Comparison of ENCODE assay signal across 8 cellular contexts in genomic region chr3:120742198-120743080, GRCh38. TPM values are rescaled to one million over a fixed set of nuclear protein-coding genes. Genes with fewer than 3 reads are reported as not detected.
DNase-seq lines count a peak whose midpoint lies in the region; ATAC-seq and TF ChIP-seq lines count a peak whose summit lies in the region.

GTF2E1 (plus strand) TSS chr3:120742744; CDS start chr3:120750553, 7,809 bp downstream.
RABL3 (minus strand) TSS chr3:120742516; CDS start chr3:120742507, 9 bp downstream.

- CTCF ChIA-PET in activated B cell treated with CpG ODN at 0.5 μM for 24 hours (lab: Charles Lee), result interaction anchor here (1.6 kb wide), 1 partner anchor 53 kb away, joined by 3 read pairs; no protein-coding TSS in a partner anchor

- H3K4me3 Mint-ChIP-seq in activated B cell treated with CpG ODN at 0.5 μM for 24 hours (peak within 1 kb of the TSS; percentile 96), immature natural killer cell (peak within 1 kb of the TSS; percentile 93 to 97 (median 95))

- DNase-seq in AG08395 (ENCODE audit: low spot score) (peak; percentile 99), NCI-H345 (lab: John Stamatoyannopoulos, UW) (peak; percentile 97), activated B cell treated with CpG ODN at 0.5 μM for 24 hours (peak; percentile 88), caudate nucleus (lab: John Stamatoyannopoulos, UW) (peak; percentile 84 to 100 (median 97)), immature natural killer cell (peak; percentile 97), smooth muscle cell of the brain vasculature (ENCODE audit: low read depth, low spot score) (peak; percentile 99)

- TF ChIP-seq POLR2A in GM18951 (IDR thresholded peaks at IDR 0.05; ENCODE audit: extremely low read depth, insufficient read depth, insufficient read length), result peak; percentile 70

- H3K36me3 Mint-ChIP-seq in activated B cell treated with CpG ODN at 0.5 μM for 24 hours (ENCODE audit: low read depth) (peaks cover 15% of the 10 kb centered on the region), immature natural killer cell (peaks cover 0 to 2% (median 0%) of the 10 kb centered on the region in 3 donors)

- POLR2A ChIA-PET in activated B cell treated with CpG ODN at 0.5 μM for 24 hours (lab: Charles Lee), result interaction anchor here (0.6 to 1.7 kb wide), 10 partner anchors 21 to 1502 kb away, joined by 3 to 21 read pairs (median 4); partner anchors contain the start of genes B4GALT4, LRRC58 and NDUFB4

- H3K27ac ChIP-seq in caudate nucleus (ENCODE audit: low read depth, low read length), result peak within 1 kb of the TSS; percentile 99

- ATAC-seq in HG03196 (IDR thresholded peaks at IDR 0.05; ENCODE audit: unreplicated experiment), result peak; percentile 99
- peak; percentile 96 for ATAC-seq in activated B cell treated with CpG ODN at 0.5 μM for 24 hours (ENCODE audit: low read depth)

- H3K27me3 Mint-ChIP-seq in activated B cell treated with CpG ODN at 0.5 μM for 24 hours, result no peaks in the 10 kb centered on the region
- H3K27me3 Mint-ChIP-seq in immature natural killer cell (ENCODE audit: low read depth in 3 of 3), result peaks cover 3 to 11% (median 5%) of the 10 kb centered on the region in 3 donors

- no peak for TF ChIP-seq CTCF in activated B cell treated with CpG ODN at 0.5 μM for 24 hours (IDR thresholded peaks at IDR 0.05)

- H3K9me3 Mint-ChIP-seq in activated B cell treated with CpG ODN at 0.5 μM for 24 hours (no peaks in the 10 kb centered on the region), immature natural killer cell (no peaks in the 10 kb centered on the region)

- in situ Hi-C loops in GM18951 (cut with MboI; ENCODE audit: low sequenced_read_pairs, unreplicated experiment), result no loop called here

- H3K27ac Mint-ChIP-seq in activated B cell treated with CpG ODN at 0.5 μM for 24 hours (peak within 1 kb of the TSS; percentile 97), immature natural killer cell (peak within 1 kb of the TSS; percentile 96 to 99 (median 98))

- intact Hi-C loops in activated B cell treated with CpG ODN at 0.5 μM for 24 hours (cut with micrococcal nuclease), result loop anchor here (1.0 to 5.0 kb wide), 11 partner anchors 54 to 1674 kb away; partner anchors contain the start of genes COX17, GSK3B, HCLS1 and LRRC58

- H3K4me1 Mint-ChIP-seq in activated B cell treated with CpG ODN at 0.5 μM for 24 hours, result peaks cover 36% of the 10 kb centered on the region
- H3K4me1 Mint-ChIP-seq in immature natural killer cell, result peaks cover 30 to 48% of the 10 kb centered on the region in 2 donors

RNA-seq across cellular contexts. Expression of gene GTF2E1, which starts in this region (rescaled TPM):
- 22.1 and 22.9 TPM in 2 replicates for total RNA-seq in activated B cell treated with CpG ODN at 0.5 μM for 24 hours
- polyA plus RNA-seq in immature natural killer cell, result 10 to 100 TPM in 2 of 3 donors, 1 to 10 TPM in 1; 10.0 to 15.9 (median 11.0) TPM

RNA-seq across cellular contexts. Expression of gene RABL3, which starts in this region (rescaled TPM):
- 29.7 and 29.9 TPM in 2 replicates for total RNA-seq in activated B cell treated with CpG ODN at 0.5 μM for 24 hours
- 10 to 100 TPM; 19.8 to 26.4 (median 26.1) TPM for polyA plus RNA-seq in immature natural killer cell

Comparison
In these comparisons a context has a peak if more than half of its experiments do, and no peak if none do; other contexts are left out.
1. Peak in every context shown above with its lines: DNase-seq, ATAC-seq and H3K27ac ChIP-seq.